In the genomic region with DNA sequence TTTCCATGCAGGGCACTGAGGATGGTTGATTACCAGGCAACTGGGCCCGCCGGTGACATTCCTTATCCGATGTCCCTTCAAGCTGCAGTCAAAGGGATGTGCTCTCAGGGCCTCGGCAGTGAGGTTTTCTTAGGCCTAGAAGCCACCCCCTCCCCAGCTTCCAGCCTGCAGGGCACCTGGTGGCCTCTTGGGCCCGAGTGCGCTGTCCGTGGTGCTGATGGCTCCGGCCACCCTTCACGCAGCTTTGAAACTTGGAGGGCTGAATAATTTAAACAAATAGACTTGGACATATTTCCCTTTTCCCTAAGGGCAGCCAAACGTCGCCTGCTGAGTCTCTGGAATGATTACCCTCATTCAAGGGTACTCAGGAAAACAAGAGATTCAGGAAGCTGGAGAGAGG, we compare ENCODE assay signal across 9 cellular contexts. TPM values are rescaled to one million over a fixed set of nuclear protein-coding genes. Genes with fewer than 3 reads are reported as not detected.
DNase-seq lines count a peak whose midpoint lies in the region; ATAC-seq and TF ChIP-seq lines count a peak whose summit lies in the region.
"Had no signal": no experiment of that assay in that cellular context is flagged by ENCODE, and none has a peak within 500 bp of the region (broad histone marks: within the 10 kb centered on the region; RNA-seq: fewer than 3 reads in every experiment).

No MANE protein-coding gene starts in this region.

- H3K9me3 Mint-ChIP-seq in activated CD4-positive, alpha-beta T cell treated with anti-CD3 and anti-CD28 coated beads, Interleukin-2, amount 10 ng/mL, durations not matched to agents 7 days and 5 days = no peaks in the 10 kb centered on the region
- no peaks in the 10 kb centered on the region for H3K9me3 Mint-ChIP-seq in progenitor cell of endocrine pancreas (ENCODE audit: low read depth)

- CTCF ChIA-PET in activated CD4-positive, alpha-beta T cell treated with anti-CD3 and anti-CD28 coated beads, Interleukin-2, amount 10 ng/mL, durations not matched to agents 7 days and 5 days (lab: Charles Lee) = interaction anchor here (0.9 to 1.3 kb wide), 3 partner anchors 42 to 215 kb away, joined by 3 read pairs; no protein-coding TSS in a partner anchor

- H3K27ac Mint-ChIP-seq in activated CD4-positive, alpha-beta T cell treated with anti-CD3 and anti-CD28 coated beads, Interleukin-2, amount 10 ng/mL, durations not matched to agents 7 days and 5 days = no peak overlapping the region
- peak overlapping the region; percentile 45 for H3K27ac Mint-ChIP-seq in progenitor cell of endocrine pancreas

- ATAC-seq in omental fat pad (ENCODE audit: low FRiP score) = no peak

- no peak overlapping the region for H3K4me3 Mint-ChIP-seq in activated CD4-positive, alpha-beta T cell treated with anti-CD3 and anti-CD28 coated beads, Interleukin-2, amount 10 ng/mL, durations not matched to agents 7 days and 5 days
- H3K4me3 Mint-ChIP-seq in progenitor cell of endocrine pancreas (ENCODE audit: low read depth) = no peak overlapping the region

- peak; percentile 52 for DNase-seq in DMS 273 (lab: John Stamatoyannopoulos, UW; ENCODE audit: unreplicated experiment)
- no peak for DNase-seq in DMS 273 treated with DMSO at 0.1 percent for 48 hours (lab: John Stamatoyannopoulos, UW)
- DNase-seq in LoVo (ENCODE audit: low spot score) = peak; percentile 32
- DNase-seq in activated CD4-positive, alpha-beta T cell treated with anti-CD3 and anti-CD28 coated beads, Interleukin-2, amount 10 ng/mL, durations not matched to agents 7 days and 5 days = peak; percentile 58
- DNase-seq in fibroblast of pulmonary artery (ENCODE audit: low read depth) = peak; percentile 69
- DNase-seq in progenitor cell of endocrine pancreas (ENCODE audit: low spot score, unreplicated experiment) = peak; percentile 80
- no peak for DNase-seq in NCI-H1105 treated with DMSO at 0.1 percent for 48 hours (lab: John Stamatoyannopoulos, UW)
- DNase-seq in omental fat pad (ENCODE audit: low spot score) = no peak

- peaks cover 9% of the 10 kb centered on the region for H3K4me1 Mint-ChIP-seq in activated CD4-positive, alpha-beta T cell treated with anti-CD3 and anti-CD28 coated beads, Interleukin-2, amount 10 ng/mL, durations not matched to agents 7 days and 5 days
- no peaks in the 10 kb centered on the region for H3K4me1 Mint-ChIP-seq in progenitor cell of endocrine pancreas (ENCODE audit: low read depth)

- no peak overlapping the region for H3K4me3 ChIP-seq in fibroblast of pulmonary artery (replicated peaks; ENCODE audit: low read depth, low read length)

- peaks cover 51% of the 10 kb centered on the region for H3K27me3 Mint-ChIP-seq in activated CD4-positive, alpha-beta T cell treated with anti-CD3 and anti-CD28 coated beads, Interleukin-2, amount 10 ng/mL, durations not matched to agents 7 days and 5 days
- peaks cover 64% of the 10 kb centered on the region for H3K27me3 Mint-ChIP-seq in progenitor cell of endocrine pancreas

- no peaks in the 10 kb centered on the region for H3K36me3 Mint-ChIP-seq in activated CD4-positive, alpha-beta T cell treated with anti-CD3 and anti-CD28 coated beads, Interleukin-2, amount 10 ng/mL, durations not matched to agents 7 days and 5 days (ENCODE audit: low read depth)
- no peaks in the 10 kb centered on the region for H3K36me3 Mint-ChIP-seq in progenitor cell of endocrine pancreas (ENCODE audit: insufficient read depth)

- peak; percentile 51 for TF ChIP-seq CTCF in fibroblast of pulmonary artery (IDR thresholded peaks at IDR 0.05; ENCODE audit: low read length, missing control alignments)
- TF ChIP-seq CTCF in progenitor cell of endocrine pancreas (IDR thresholded peaks at IDR 0.05; ENCODE audit: unreplicated experiment) = peak; percentile 52
- no peak for TF ChIP-seq CTCF in omental fat pad (IDR thresholded peaks at IDR 0.05)

- POLR2A ChIA-PET in activated CD4-positive, alpha-beta T cell treated with anti-CD3 and anti-CD28 coated beads, Interleukin-2, amount 10 ng/mL, durations not matched to agents 7 days and 5 days (lab: Charles Lee) = no interaction called here

RNA-seq across cellular contexts. Expression of a gene that starts 8.9 kb away (rescaled TPM):
- total RNA-seq in activated CD4-positive, alpha-beta T cell treated with anti-CD3 and anti-CD28 coated beads, Interleukin-2, amount 10 ng/mL, durations not matched to agents 7 days and 5 days = not detected
- not detected in 2 replicates for total RNA-seq in progenitor cell of endocrine pancreas
- not detected for total RNA-seq in omental fat pad
- total RNA-seq: T-helper 2 cell treated with Interferon-gamma antibody and Interleukin-4, amounts not matched to agents 100 ng/mL and 5 ng/mL, for 36 hours had no signal

RNA-seq across cellular contexts. Expression of a gene that starts 23.7 kb away (rescaled TPM):
- total RNA-seq in activated CD4-positive, alpha-beta T cell treated with anti-CD3 and anti-CD28 coated beads, Interleukin-2, amount 10 ng/mL, durations not matched to agents 7 days and 5 days = 10 to 100 TPM; 73.1 to 74.1 TPM
- total RNA-seq in progenitor cell of endocrine pancreas = 69.9 and 73.6 TPM in 2 replicates
- 10 to 100 TPM; 25.8 to 75.0 (median 40.4) TPM for total RNA-seq in omental fat pad

Comparison
In these comparisons a context has a peak if more than half of its experiments do, and no peak if none do; other contexts are left out.
1. DNase-seq: peak in DMS 273 (single experiment), LoVo (single experiment), activated CD4-positive, alpha-beta T cell treated with anti-CD3 and anti-CD28 coated beads, Interleukin-2, amount 10 ng/mL, durations not matched to agents 7 days and 5 days (single experiment), fibroblast of pulmonary artery (single experiment) and progenitor cell of endocrine pancreas (single experiment); none in DMS 273 treated with DMSO at 0.1 percent for 48 hours (single experiment), NCI-H1105 treated with DMSO at 0.1 percent for 48 hours (single experiment) and omental fat pad (single experiment).
2. CTCF ChIP-seq: peak in fibroblast of pulmonary artery (single experiment) and progenitor cell of endocrine pancreas (single experiment); none in omental fat pad (0 of 3).